In genomic region chr14:58547649-58548048, GRCh38 we compare ENCODE assay signal across 20 cellular contexts.
DNase-seq lines count a peak whose midpoint lies in the region; FAIRE-seq and TF ChIP-seq lines count a peak whose summit lies in the region.
"Had no signal": no experiment of that assay in that cellular context is flagged by ENCODE, and none has a peak within 500 bp of the region (broad histone marks: within the 10 kb centered on the region; RNA-seq: fewer than 3 reads in every experiment).

No MANE protein-coding gene starts in this region.

- H3K27ac Mint-ChIP-seq in type B pancreatic cell, result no peak overlapping the region
- H3K27ac Mint-ChIP-seq: CD8-positive, alpha-beta memory T cell had no signal

- peaks cover 13% of the 10 kb centered on the region for H3K36me3 Mint-ChIP-seq in type B pancreatic cell

- no peak overlapping the region for H3K4me3 Mint-ChIP-seq in type B pancreatic cell
- H3K4me3 Mint-ChIP-seq: CD8-positive, alpha-beta memory T cell had no signal

- peak; percentile 37 for FAIRE-seq in urothelium cell line (lab: Jason Lieb, UNC)
- FAIRE-seq: A204.1, H54 had no signal

- no peaks in the 10 kb centered on the region for H3K27me3 Mint-ChIP-seq in type B pancreatic cell
- H3K27me3 Mint-ChIP-seq: CD8-positive, alpha-beta memory T cell had no signal

- H3K9me3 Mint-ChIP-seq in type B pancreatic cell, result peaks cover 14% of the 10 kb centered on the region

- no peak for TF ChIP-seq CTCF in type B pancreatic cell (conservative IDR thresholded peaks at IDR 0.05)

- H3K4me1 Mint-ChIP-seq in type B pancreatic cell (ENCODE audit: unreplicated experiment), result peaks cover 19% of the 10 kb centered on the region

- peak; percentile 24 for DNase-seq in NCI-H187 treated with DMSO at 0.1 percent for 48 hours (lab: John Stamatoyannopoulos, UW)
- no peak for DNase-seq in NCI-H187 (lab: John Stamatoyannopoulos, UW)
- peak; percentile 78 for DNase-seq in NCI-H2107 treated with DMSO at 0.1 percent for 48 hours (lab: John Stamatoyannopoulos, UW; ENCODE audit: unreplicated experiment)
- peak; percentile 74 for DNase-seq in NCI-H69 (lab: John Stamatoyannopoulos, UW)
- no peak for DNase-seq in urothelium cell line (ENCODE audit: low spot score)
- DNase-seq in DMS153 (lab: John Stamatoyannopoulos, UW), result no peak
- DNase-seq in activated CD4-positive, CD25-positive, alpha-beta regulatory T cell treated with anti-CD3 and anti-CD28 coated beads, Interleukin-2, amount 50 U/mL, for 72 hours, result no peak
- DNase-seq in type B pancreatic cell (ENCODE audit: extremely low spot score, unreplicated experiment), result no peak
- DNase-seq: CD8-positive, alpha-beta memory T cell; DMS53; Kasumi-1; NCI-H1436; NCI-H2081; NCI-H446; NCI-H774; NK-92 treated with Interleukin-12 subunit alpha and Interleukin-12 subunit beta, amount 100 ng/mL, for 24 hours; SHP77 treated with DMSO at 0.1 percent for 48 hours; SK-N-SH had no signal

Comparison
In these comparisons a context has a peak if more than half of its experiments do, and no peak if none do; other contexts are left out.
1. DNase-seq: peak in NCI-H187 treated with DMSO at 0.1 percent for 48 hours (single experiment), NCI-H2107 treated with DMSO at 0.1 percent for 48 hours (single experiment) and NCI-H69 (single experiment); none in NCI-H187 (0 of 2), urothelium cell line (single experiment), DMS153 (single experiment), activated CD4-positive, CD25-positive, alpha-beta regulatory T cell treated with anti-CD3 and anti-CD28 coated beads, Interleukin-2, amount 50 U/mL, for 72 hours (single experiment) and type B pancreatic cell (single experiment).